ENCODE assay signal across 12 cellular contexts in genomic region chr16:89314858-89315257, GRCh38.
DNase-seq lines count a peak whose midpoint lies in the region; ATAC-seq and TF ChIP-seq lines count a peak whose summit lies in the region.
"Had no signal": no experiment of that assay in that cellular context is flagged by ENCODE, and none has a peak within 500 bp of the region (broad histone marks: within the 10 kb centered on the region; RNA-seq: fewer than 3 reads in every experiment).

No MANE protein-coding gene starts in this region.

- H3K27me3 Mint-ChIP-seq in activated T-cell treated with anti-CD3 and anti-CD28 coated beads, Interleukin-2, amount 50 U/mL, for 24 hours: no peaks in the 10 kb centered on the region
- no peaks in the 10 kb centered on the region for H3K27me3 Mint-ChIP-seq in WTC11 (ENCODE audit: low read depth)
- H3K27me3 Mint-ChIP-seq in stimulated activated naive B cell treated with anti-CD40 and anti-IgM and Interleukin-4, amounts not matched to agents 10 μg/mL and 1 μg/mL and 100 μg/mL, for 72 hours: no peaks in the 10 kb centered on the region

- no peak for TF ChIP-seq POLR2A in esophagus squamous epithelium (IDR thresholded peaks at IDR 0.05)

- peak overlapping the region; percentile 63 for H3K4me3 Mint-ChIP-seq in activated T-cell treated with anti-CD3 and anti-CD28 coated beads, Interleukin-2, amount 50 U/mL, for 24 hours
- no peak overlapping the region for H3K4me3 Mint-ChIP-seq in WTC11
- no peak overlapping the region for H3K4me3 Mint-ChIP-seq in stimulated activated naive B cell treated with anti-CD40 and anti-IgM and Interleukin-4, amounts not matched to agents 10 μg/mL and 1 μg/mL and 100 μg/mL, for 72 hours

- peaks cover 6 to 55% (median 24%) of the 10 kb centered on the region in 3 donors for H3K36me3 ChIP-seq in esophagus squamous epithelium
- H3K36me3 ChIP-seq: colonic mucosa had no signal

- no peaks in the 10 kb centered on the region for H3K27me3 ChIP-seq in esophagus squamous epithelium
- H3K27me3 ChIP-seq: colonic mucosa had no signal

- H3K4me1 Mint-ChIP-seq in activated T-cell treated with anti-CD3 and anti-CD28 coated beads, Interleukin-2, amount 50 U/mL, for 24 hours (ENCODE audit: low read depth): peaks cover 92% of the 10 kb centered on the region
- H3K4me1 Mint-ChIP-seq in WTC11: peaks cover 51% of the 10 kb centered on the region
- peaks cover 65 to 86% of the 10 kb centered on the region in 2 donors for H3K4me1 Mint-ChIP-seq in stimulated activated naive B cell treated with anti-CD40 and anti-IgM and Interleukin-4, amounts not matched to agents 10 μg/mL and 1 μg/mL and 100 μg/mL, for 72 hours

- peaks cover 88% of the 10 kb centered on the region for H3K36me3 Mint-ChIP-seq in activated T-cell treated with anti-CD3 and anti-CD28 coated beads, Interleukin-2, amount 50 U/mL, for 24 hours (ENCODE audit: low read depth)
- H3K36me3 Mint-ChIP-seq in WTC11: peaks cover 7% of the 10 kb centered on the region
- peaks cover 48 to 63% of the 10 kb centered on the region in 2 donors for H3K36me3 Mint-ChIP-seq in stimulated activated naive B cell treated with anti-CD40 and anti-IgM and Interleukin-4, amounts not matched to agents 10 μg/mL and 1 μg/mL and 100 μg/mL, for 72 hours

- intact Hi-C loops in esophagus squamous epithelium (cut with DNase I): no loop called here

- peaks cover 59 to 86% (median 64%) of the 10 kb centered on the region in 3 donors for H3K4me1 ChIP-seq in esophagus squamous epithelium

- no peak for TF ChIP-seq CTCF in WTC11 (IDR thresholded peaks at IDR 0.05)
- TF ChIP-seq CTCF in esophagus squamous epithelium (IDR thresholded peaks at IDR 0.05): no peak

- H3K9me3 Mint-ChIP-seq in activated T-cell treated with anti-CD3 and anti-CD28 coated beads, Interleukin-2, amount 50 U/mL, for 24 hours: no peaks in the 10 kb centered on the region
- no peaks in the 10 kb centered on the region for H3K9me3 Mint-ChIP-seq in WTC11
- no peaks in the 10 kb centered on the region for H3K9me3 Mint-ChIP-seq in stimulated activated naive B cell treated with anti-CD40 and anti-IgM and Interleukin-4, amounts not matched to agents 10 μg/mL and 1 μg/mL and 100 μg/mL, for 72 hours

- ATAC-seq in WTC11: no peak
- no peak for ATAC-seq in stimulated activated naive B cell treated with anti-CD40 and anti-IgM and Interleukin-4, amounts not matched to agents 10 μg/mL and 1 μg/mL and 100 μg/mL, for 72 hours (replicated peaks)
- ATAC-seq: left ventricle myocardium superior had no signal

- DNase-seq in activated T-cell treated with anti-CD3 and anti-CD28 coated beads, Interleukin-2, amount 50 U/mL, for 24 hours: no peak
- no peak for DNase-seq in activated T-cell treated with anti-CD3 and anti-CD28 coated beads, Interleukin-2, amount 50 U/mL, for 48 hours
- DNase-seq in WTC11 (ENCODE audit: low spot score) (no peak), esophagus squamous epithelium (lab: John Stamatoyannopoulos, UW) (no peak), HPDE6-E6E7 (ENCODE audit: extremely low spot score) (no peak), HK-2 (ENCODE audit: unreplicated experiment) (no peak), midbrain (lab: John Stamatoyannopoulos, UW) (no peak)
- no peak for DNase-seq in stimulated activated naive B cell treated with anti-CD40 and anti-IgM and Interleukin-4, amounts not matched to agents 10 μg/mL and 1 μg/mL and 100 μg/mL, for 72 hours
- DNase-seq: colonic mucosa, NCI-H446 treated with DMSO at 0.1 percent for 48 hours, RPMI8226 had no signal

- no peaks in the 10 kb centered on the region for H3K9me3 ChIP-seq in esophagus squamous epithelium
- H3K9me3 ChIP-seq: colonic mucosa had no signal

- peak overlapping the region; percentile 97 for H3K27ac Mint-ChIP-seq in activated T-cell treated with anti-CD3 and anti-CD28 coated beads, Interleukin-2, amount 50 U/mL, for 24 hours
- peak overlapping the region; percentile 76 for H3K27ac Mint-ChIP-seq in WTC11
- peak overlapping the region; percentile 65 for H3K27ac Mint-ChIP-seq in stimulated activated naive B cell treated with anti-CD40 and anti-IgM and Interleukin-4, amounts not matched to agents 10 μg/mL and 1 μg/mL and 100 μg/mL, for 72 hours

- CTCF ChIA-PET in WTC11 (lab: Charles Lee): interaction anchor here (1.0 to 2.2 kb wide), 3 partner anchors 18 to 60 kb away, joined by 3 to 16 read pairs (median 7); no protein-coding TSS in a partner anchor

- POLR2A ChIA-PET in WTC11 (lab: Charles Lee): no interaction called here

- H3K4me3 ChIP-seq in esophagus squamous epithelium: no peak overlapping the region
- H3K4me3 ChIP-seq: colonic mucosa had no signal

- WGBS in esophagus squamous epithelium, 2 donors: 70 to 73% methylated on average over 2 to 3 of the region's 8 CpGs

- H3K27ac ChIP-seq in esophagus squamous epithelium: peak overlapping the region; percentile 56 to 79 (median 70)

TF ChIP-seq in WTC11, 78 proteins besides CTCF, POLR2A, EP300 and RAD21 (continues in another document):
- TF ChIP-seq SMAD4 (CRISPR knock-in tag; IDR thresholded peaks at IDR 0.05) (no peak), ZNF423 (CRISPR knock-in tag; IDR thresholded peaks at IDR 0.05) (no peak), ZBTB21 (CRISPR knock-in tag; IDR thresholded peaks at IDR 0.05; ENCODE audit: borderline replicate concordance) (no peak), E2F5 (CRISPR knock-in tag; IDR thresholded peaks at IDR 0.05) (no peak), PRRX2 (CRISPR knock-in tag; IDR thresholded peaks at IDR 0.05) (no peak), CREM (CRISPR knock-in tag; IDR thresholded peaks at IDR 0.05) (no peak), TCF7 (CRISPR knock-in tag; IDR thresholded peaks at IDR 0.05; ENCODE audit: low read depth) (no peak), OVOL2 (CRISPR knock-in tag; IDR thresholded peaks at IDR 0.05; ENCODE audit: borderline replicate concordance) (no peak), ZNF263 (CRISPR knock-in tag; IDR thresholded peaks at IDR 0.05; ENCODE audit: low read depth) (no peak), MYBL2 (CRISPR knock-in tag; IDR thresholded peaks at IDR 0.05) (no peak), FOXP4 (CRISPR knock-in tag; IDR thresholded peaks at IDR 0.05) (no peak), ZNF121 (CRISPR knock-in tag; IDR thresholded peaks at IDR 0.05) (no peak), ZNF219 (CRISPR knock-in tag; IDR thresholded peaks at IDR 0.05; ENCODE audit: borderline replicate concordance) (no peak), JUN (CRISPR knock-in tag; IDR thresholded peaks at IDR 0.05) (no peak), ZNF281 (CRISPR knock-in tag; IDR thresholded peaks at IDR 0.05) (no peak)
- TF ChIP-seq, protein P1, sequence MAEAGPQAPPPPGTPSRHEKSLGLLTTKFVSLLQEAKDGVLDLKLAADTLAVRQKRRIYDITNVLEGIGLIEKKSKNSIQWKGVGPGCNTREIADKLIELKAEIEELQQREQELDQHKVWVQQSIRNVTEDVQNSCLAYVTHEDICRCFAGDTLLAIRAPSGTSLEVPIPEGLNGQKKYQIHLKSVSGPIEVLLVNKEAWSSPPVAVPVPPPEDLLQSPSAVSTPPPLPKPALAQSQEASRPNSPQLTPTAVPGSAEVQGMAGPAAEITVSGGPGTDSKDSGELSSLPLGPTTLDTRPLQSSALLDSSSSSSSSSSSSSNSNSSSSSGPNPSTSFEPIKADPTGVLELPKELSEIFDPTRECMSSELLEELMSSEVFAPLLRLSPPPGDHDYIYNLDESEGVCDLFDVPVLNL (CRISPR knock-in tag; IDR thresholded peaks at IDR 0.05; ENCODE audit: borderline replicate concordance, low read depth): no peak
